In genomic region chr17:75552425-75552824, GRCh38 we compare ENCODE assay signal across 13 cellular contexts.
"Had no signal": no experiment of that assay in that cellular context is flagged by ENCODE, and none has a peak within 500 bp of the region (broad histone marks: within the 10 kb centered on the region; RNA-seq: fewer than 3 reads in every experiment).

No MANE protein-coding gene starts in this region.

- H3K4me1 ChIP-seq: psoas muscle had no signal

- H3K27me3 ChIP-seq: adrenal gland had no signal

- ATAC-seq: activated T-helper 17 cell treated with anti-CD3 and anti-CD28 coated beads, Interleukin-2, amount 50 U/mL, for 72 hours; naive thymus-derived CD8-positive, alpha-beta T cell; psoas muscle; sciatic nerve had no signal

- H3K36me3 ChIP-seq: adrenal gland had no signal

- H3K4me3 ChIP-seq: adrenal gland, psoas muscle had no signal

- DNase-seq: activated B cell treated with CpG ODN at 0.5 μM for 24 hours; activated CD4-positive, alpha-beta T cell treated with anti-CD3 and anti-CD28 coated beads, Interleukin-2, amount 10 ng/mL, durations not matched to agents 24 days and 14 days; activated CD8-positive, alpha-beta memory T cell treated with anti-CD3 and anti-CD28 coated beads for 24 hours; activated naive CD4-positive, alpha-beta T cell treated with anti-CD3 and anti-CD28 coated beads, Interleukin-2, amount 10 ng/mL, durations not matched to agents 7 days and 5 days; adrenal gland; central memory CD4-positive, alpha-beta T cell; effector memory CD4-positive, alpha-beta T cell; hypothalamus; naive thymus-derived CD8-positive, alpha-beta T cell; psoas muscle; stimulated activated naive CD4-positive, alpha-beta T cell had no signal

- H3K9me3 ChIP-seq: adrenal gland, psoas muscle had no signal

- H3K4me3 Mint-ChIP-seq: activated B cell treated with CpG ODN at 0.5 μM for 24 hours; activated CD4-positive, alpha-beta T cell treated with anti-CD3 and anti-CD28 coated beads, Interleukin-2, amount 10 ng/mL, durations not matched to agents 24 days and 14 days; activated naive CD4-positive, alpha-beta T cell treated with anti-CD3 and anti-CD28 coated beads, Interleukin-2, amount 10 ng/mL, durations not matched to agents 7 days and 5 days; activated T-helper 17 cell treated with anti-CD3 and anti-CD28 coated beads, Interleukin-2, amount 50 U/mL, for 72 hours; naive thymus-derived CD8-positive, alpha-beta T cell had no signal

- H3K27ac ChIP-seq: adrenal gland, psoas muscle had no signal

- H3K9me3 Mint-ChIP-seq: activated B cell treated with CpG ODN at 0.5 μM for 24 hours; activated CD4-positive, alpha-beta T cell treated with anti-CD3 and anti-CD28 coated beads, Interleukin-2, amount 10 ng/mL, durations not matched to agents 24 days and 14 days; activated naive CD4-positive, alpha-beta T cell treated with anti-CD3 and anti-CD28 coated beads, Interleukin-2, amount 10 ng/mL, durations not matched to agents 7 days and 5 days; activated T-helper 17 cell treated with anti-CD3 and anti-CD28 coated beads, Interleukin-2, amount 50 U/mL, for 72 hours; naive thymus-derived CD8-positive, alpha-beta T cell had no signal

- H3K4me1 Mint-ChIP-seq: activated B cell treated with CpG ODN at 0.5 μM for 24 hours; activated CD4-positive, alpha-beta T cell treated with anti-CD3 and anti-CD28 coated beads, Interleukin-2, amount 10 ng/mL, durations not matched to agents 24 days and 14 days; activated naive CD4-positive, alpha-beta T cell treated with anti-CD3 and anti-CD28 coated beads, Interleukin-2, amount 10 ng/mL, durations not matched to agents 7 days and 5 days; activated T-helper 17 cell treated with anti-CD3 and anti-CD28 coated beads, Interleukin-2, amount 50 U/mL, for 72 hours had no signal

- H3K27me3 Mint-ChIP-seq: activated B cell treated with CpG ODN at 0.5 μM for 24 hours; activated CD4-positive, alpha-beta T cell treated with anti-CD3 and anti-CD28 coated beads, Interleukin-2, amount 10 ng/mL, durations not matched to agents 24 days and 14 days; activated naive CD4-positive, alpha-beta T cell treated with anti-CD3 and anti-CD28 coated beads, Interleukin-2, amount 10 ng/mL, durations not matched to agents 7 days and 5 days; activated T-helper 17 cell treated with anti-CD3 and anti-CD28 coated beads, Interleukin-2, amount 50 U/mL, for 72 hours; naive thymus-derived CD8-positive, alpha-beta T cell had no signal

- H3K36me3 Mint-ChIP-seq: activated naive CD4-positive, alpha-beta T cell treated with anti-CD3 and anti-CD28 coated beads, Interleukin-2, amount 10 ng/mL, durations not matched to agents 7 days and 5 days had no signal

- H3K27ac Mint-ChIP-seq: activated B cell treated with CpG ODN at 0.5 μM for 24 hours; activated CD4-positive, alpha-beta T cell treated with anti-CD3 and anti-CD28 coated beads, Interleukin-2, amount 10 ng/mL, durations not matched to agents 24 days and 14 days; activated naive CD4-positive, alpha-beta T cell treated with anti-CD3 and anti-CD28 coated beads, Interleukin-2, amount 10 ng/mL, durations not matched to agents 7 days and 5 days; activated T-helper 17 cell treated with anti-CD3 and anti-CD28 coated beads, Interleukin-2, amount 50 U/mL, for 72 hours; naive thymus-derived CD8-positive, alpha-beta T cell had no signal
